33 cellular contexts compared by ENCODE assay signal in genomic region chr1:107604823-107605222, GRCh38.
"Had no signal": no experiment of that assay in that cellular context is flagged by ENCODE, and none has a peak within 500 bp of the region (broad histone marks: within the 10 kb centered on the region; RNA-seq: fewer than 3 reads in every experiment).

No MANE protein-coding gene starts in this region.

- H3K27me3 Mint-ChIP-seq: activated CD4-positive, alpha-beta memory T cell treated with anti-CD3 and anti-CD28 coated beads for 36 hours; activated CD4-positive, alpha-beta T cell treated with anti-CD3 and anti-CD28 coated beads for 36 hours; activated CD4-positive, alpha-beta T cell treated with anti-CD3 and anti-CD28 coated beads, Interleukin-2, amount 10 ng/mL, durations not matched to agents 24 days and 14 days; activated CD8-positive, alpha-beta memory T cell treated with anti-CD3 and anti-CD28 coated beads, Interleukin-2, amount 10 ng/mL, durations not matched to agents 7 days and 5 days; activated naive CD4-positive, alpha-beta T cell treated with anti-CD3 and anti-CD28 coated beads, Interleukin-2, amount 50 U/mL, for 24 hours; activated naive CD8-positive, alpha-beta T cell treated with anti-CD3 and anti-CD28 coated beads for 36 hours; activated naive CD8-positive, alpha-beta T cell treated with anti-CD3 and anti-CD28 coated beads, Interleukin-2, amount 50 U/mL, for 24 hours; effector memory CD8-positive, alpha-beta T cell; T-cell had no signal

- H3K36me3 Mint-ChIP-seq: activated CD8-positive, alpha-beta memory T cell treated with anti-CD3 and anti-CD28 coated beads, Interleukin-2, amount 10 ng/mL, durations not matched to agents 7 days and 5 days had no signal

- H3K4me1 ChIP-seq: adrenal gland, body of pancreas, esophagus squamous epithelium, gastroesophageal sphincter had no signal

- H3K4me3 Mint-ChIP-seq: activated CD4-positive, alpha-beta memory T cell treated with anti-CD3 and anti-CD28 coated beads for 36 hours; activated CD4-positive, alpha-beta T cell treated with anti-CD3 and anti-CD28 coated beads for 36 hours; activated CD4-positive, alpha-beta T cell treated with anti-CD3 and anti-CD28 coated beads, Interleukin-2, amount 10 ng/mL, durations not matched to agents 24 days and 14 days; activated CD8-positive, alpha-beta memory T cell treated with anti-CD3 and anti-CD28 coated beads, Interleukin-2, amount 10 ng/mL, durations not matched to agents 7 days and 5 days; activated CD8-positive, alpha-beta T cell treated with anti-CD3 and anti-CD28 coated beads, Interleukin-2, amount 10 ng/mL, durations not matched to agents 7 days and 5 days; activated naive CD4-positive, alpha-beta T cell treated with anti-CD3 and anti-CD28 coated beads for 36 hours; activated naive CD4-positive, alpha-beta T cell treated with anti-CD3 and anti-CD28 coated beads, Interleukin-2, amount 50 U/mL, for 24 hours; activated naive CD8-positive, alpha-beta T cell treated with anti-CD3 and anti-CD28 coated beads for 36 hours; activated naive CD8-positive, alpha-beta T cell treated with anti-CD3 and anti-CD28 coated beads, Interleukin-2, amount 50 U/mL, for 24 hours; activated T-helper 1 cell treated with anti-CD3 and anti-CD28 coated beads, Interleukin-12 subunit alpha, Interleukin-12 subunit beta, Interleukin-2, Interleukin-4 antibody, amounts not matched to agents 30 ng/mL and 10 ng/mL and 1 ng/mL, durations not matched to agents 14 hours and 24 hours and 36 hours; effector memory CD8-positive, alpha-beta T cell; T-cell; T-helper 1 cell treated with Interleukin-12 subunit alpha and Interleukin-12 subunit beta and Interleukin-4 antibody, amounts not matched to agents 30 μg/mL and 1 μg/mL, for 36 hours; T-helper 2 cell treated with Interferon-gamma antibody and Interleukin-4, amounts not matched to agents 5 μg/mL and 100 μg/mL, for 36 hours had no signal

- H3K4me3 ChIP-seq: adrenal gland, body of pancreas, esophagus squamous epithelium, gastroesophageal sphincter had no signal

- H3K27me3 ChIP-seq: adrenal gland, body of pancreas, esophagus squamous epithelium, gastroesophageal sphincter had no signal

- ATAC-seq: activated CD4-positive, alpha-beta T cell treated with anti-CD3 and anti-CD28 coated beads for 36 hours; activated CD8-positive, alpha-beta memory T cell treated with anti-CD3 and anti-CD28 coated beads, Interleukin-2, amount 10 ng/mL, durations not matched to agents 7 days and 5 days; activated CD8-positive, alpha-beta T cell treated with anti-CD3 and anti-CD28 coated beads, Interleukin-2, amount 10 ng/mL, durations not matched to agents 7 days and 5 days; activated naive CD8-positive, alpha-beta T cell treated with anti-CD3 and anti-CD28 coated beads, Interleukin-2, amount 50 U/mL, for 24 hours; body of pancreas; effector memory CD8-positive, alpha-beta T cell; gastroesophageal sphincter; T-cell had no signal

- H3K36me3 ChIP-seq: adrenal gland, gastroesophageal sphincter had no signal

- H3K9me3 ChIP-seq: adrenal gland, body of pancreas, esophagus squamous epithelium, gastroesophageal sphincter had no signal

- H3K9me3 Mint-ChIP-seq: activated CD4-positive, alpha-beta T cell treated with anti-CD3 and anti-CD28 coated beads, Interleukin-2, amount 10 ng/mL, durations not matched to agents 24 days and 14 days; activated T-helper 1 cell treated with anti-CD3 and anti-CD28 coated beads, Interleukin-12 subunit alpha, Interleukin-12 subunit beta, Interleukin-2, Interleukin-4 antibody, amounts not matched to agents 30 ng/mL and 10 ng/mL and 1 ng/mL, durations not matched to agents 14 hours and 24 hours and 36 hours; activated T-helper 2 cell treated with anti-CD3 and anti-CD28 coated beads, Interferon-gamma antibody, Interleukin-2, Interleukin-4, amounts not matched to agents 10 μg/mL and 5 μg/mL and 100 μg/mL, durations not matched to agents 14 hours and 24 hours and 36 hours; effector memory CD8-positive, alpha-beta T cell; T-helper 2 cell treated with Interferon-gamma antibody and Interleukin-4, amounts not matched to agents 5 μg/mL and 100 μg/mL, for 36 hours had no signal

- DNase-seq: activated CD4-positive, alpha-beta memory T cell treated with anti-CD3 and anti-CD28 coated beads for 36 hours; activated CD4-positive, alpha-beta T cell treated with anti-CD3 and anti-CD28 coated beads for 36 hours; activated CD4-positive, alpha-beta T cell treated with anti-CD3 and anti-CD28 coated beads, Interleukin-2, amount 10 ng/mL, durations not matched to agents 24 days and 14 days; activated CD4-positive, CD25-positive, alpha-beta regulatory T cell; activated CD4-positive, CD25-positive, alpha-beta regulatory T cell treated with anti-CD3 and anti-CD28 coated beads, Interleukin-2, amount 50 U/mL, for 72 hours; activated CD8-positive, alpha-beta memory T cell treated with anti-CD3 and anti-CD28 coated beads, Interleukin-2, amount 10 ng/mL, durations not matched to agents 7 days and 5 days; activated CD8-positive, alpha-beta memory T cell treated with anti-CD3 and anti-CD28 coated beads, Interleukin-2, amount 50 U/mL, for 4 hours; activated CD8-positive, alpha-beta T cell treated with anti-CD3 and anti-CD28 coated beads, Interleukin-2, amount 10 ng/mL, durations not matched to agents 7 days and 5 days; activated effector memory CD4-positive, alpha-beta T cell treated with anti-CD3 and anti-CD28 coated beads, Interleukin-2, amount 50 U/mL, for 16 hours; activated naive CD4-positive, alpha-beta T cell treated with anti-CD3 and anti-CD28 coated beads for 36 hours; activated naive CD8-positive, alpha-beta T cell treated with anti-CD3 and anti-CD28 coated beads for 36 hours; activated naive CD8-positive, alpha-beta T cell treated with anti-CD3 and anti-CD28 coated beads, Interleukin-2, amount 50 U/mL, for 24 hours; activated T-cell treated with anti-CD3 and anti-CD28 coated beads, Interleukin-2, amount 50 U/mL, for 1 hour; activated T-cell treated with anti-CD3 and anti-CD28 coated beads, Interleukin-2, amount 50 U/mL, for 48 hours; adrenal gland; amygdala; aorta; body of pancreas; caudate nucleus; cortex of kidney; dermis blood vessel endothelial cell; effector CD4-positive, alpha-beta T cell; effector memory CD8-positive, alpha-beta T cell; esophagus squamous epithelium; foreskin melanocyte; T-cell; T1000 had no signal

- H3K27ac Mint-ChIP-seq: activated CD4-positive, alpha-beta memory T cell treated with anti-CD3 and anti-CD28 coated beads for 36 hours; activated CD4-positive, alpha-beta T cell treated with anti-CD3 and anti-CD28 coated beads for 36 hours; activated CD4-positive, alpha-beta T cell treated with anti-CD3 and anti-CD28 coated beads, Interleukin-2, amount 10 ng/mL, durations not matched to agents 24 days and 14 days; activated CD8-positive, alpha-beta memory T cell treated with anti-CD3 and anti-CD28 coated beads, Interleukin-2, amount 10 ng/mL, durations not matched to agents 7 days and 5 days; activated CD8-positive, alpha-beta T cell treated with anti-CD3 and anti-CD28 coated beads, Interleukin-2, amount 10 ng/mL, durations not matched to agents 7 days and 5 days; activated naive CD4-positive, alpha-beta T cell treated with anti-CD3 and anti-CD28 coated beads for 36 hours; activated naive CD4-positive, alpha-beta T cell treated with anti-CD3 and anti-CD28 coated beads, Interleukin-2, amount 50 U/mL, for 24 hours; activated naive CD8-positive, alpha-beta T cell treated with anti-CD3 and anti-CD28 coated beads for 36 hours; activated naive CD8-positive, alpha-beta T cell treated with anti-CD3 and anti-CD28 coated beads, Interleukin-2, amount 50 U/mL, for 24 hours; activated T-helper 1 cell treated with anti-CD3 and anti-CD28 coated beads, Interleukin-12 subunit alpha, Interleukin-12 subunit beta, Interleukin-2, Interleukin-4 antibody, amounts not matched to agents 30 ng/mL and 10 ng/mL and 1 ng/mL, durations not matched to agents 14 hours and 24 hours and 36 hours; activated T-helper 2 cell treated with anti-CD3 and anti-CD28 coated beads, Interferon-gamma antibody, Interleukin-2, Interleukin-4, amounts not matched to agents 10 μg/mL and 5 μg/mL and 100 μg/mL, durations not matched to agents 14 hours and 24 hours and 36 hours; T-cell; T-helper 1 cell treated with Interleukin-12 subunit alpha and Interleukin-12 subunit beta and Interleukin-4 antibody, amounts not matched to agents 30 μg/mL and 1 μg/mL, for 36 hours; T-helper 2 cell treated with Interferon-gamma antibody and Interleukin-4, amounts not matched to agents 5 μg/mL and 100 μg/mL, for 36 hours had no signal

- H3K4me1 Mint-ChIP-seq: activated CD4-positive, alpha-beta T cell treated with anti-CD3 and anti-CD28 coated beads for 36 hours; activated CD4-positive, alpha-beta T cell treated with anti-CD3 and anti-CD28 coated beads, Interleukin-2, amount 10 ng/mL, durations not matched to agents 24 days and 14 days; activated CD8-positive, alpha-beta memory T cell treated with anti-CD3 and anti-CD28 coated beads, Interleukin-2, amount 10 ng/mL, durations not matched to agents 7 days and 5 days; activated naive CD4-positive, alpha-beta T cell treated with anti-CD3 and anti-CD28 coated beads, Interleukin-2, amount 50 U/mL, for 24 hours; activated naive CD8-positive, alpha-beta T cell treated with anti-CD3 and anti-CD28 coated beads, Interleukin-2, amount 50 U/mL, for 24 hours had no signal
